ENCODE assay signal across 15 cellular contexts in the genomic region with DNA sequence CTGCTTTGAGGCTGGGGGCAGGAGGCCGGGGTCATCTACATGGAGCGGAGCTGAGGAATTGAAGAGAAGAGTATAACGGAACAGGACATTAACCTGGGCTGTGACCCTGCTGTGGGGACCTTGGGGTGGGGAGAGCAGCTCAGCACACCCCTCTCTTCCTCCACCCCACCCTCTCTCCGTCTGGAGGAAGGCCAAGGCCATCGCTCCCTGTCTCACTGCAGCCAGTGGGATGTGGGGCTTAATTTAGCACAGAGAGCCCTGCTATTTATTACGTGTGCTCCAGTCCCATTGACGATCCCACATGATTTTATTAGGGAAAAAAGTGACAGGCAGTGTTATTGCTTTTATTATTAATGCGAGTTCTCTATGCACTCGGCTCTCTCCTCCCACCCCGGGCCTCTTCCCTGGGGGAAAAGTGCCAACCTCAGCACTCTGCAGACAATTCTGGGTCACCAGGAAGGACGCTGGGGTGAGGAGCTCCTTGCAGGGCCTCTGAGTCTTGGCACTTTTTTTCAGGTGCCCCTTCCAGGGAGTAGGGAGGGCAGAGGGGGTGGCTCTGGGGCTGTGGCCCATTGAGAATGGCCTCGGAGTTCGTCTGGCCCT. TPM values are rescaled to one million over a fixed set of nuclear protein-coding genes. Genes with fewer than 3 reads are reported as not detected.
"Had no signal": no experiment of that assay in that cellular context is flagged by ENCODE, and none has a peak within 500 bp of the region (broad histone marks: within the 10 kb centered on the region; RNA-seq: fewer than 3 reads in every experiment).

No MANE protein-coding gene starts in this region.

- H3K4me1 ChIP-seq: colonic mucosa, lower lobe of right lung, psoas muscle had no signal

- ATAC-seq: activated CD4-positive, CD25-positive, alpha-beta regulatory T cell treated with anti-CD3 and anti-CD28 coated beads, Interleukin-2, amount 50 U/mL, for 24 hours; lower lobe of right lung; naive thymus-derived CD4-positive, alpha-beta T cell had no signal

- H3K27me3 ChIP-seq: ascending aorta, colonic mucosa had no signal

- H3K27me3 Mint-ChIP-seq: activated T-cell treated with anti-CD3 and anti-CD28 coated beads, Interleukin-2, amount 50 U/mL, for 24 hours had no signal

- H3K4me2 ChIP-seq: hepatocyte had no signal

- H3K9me3 Mint-ChIP-seq: activated naive CD8-positive, alpha-beta T cell treated with anti-CD3 and anti-CD28 coated beads, Interleukin-2, amount 10 ng/mL, durations not matched to agents 7 days and 5 days; activated T-cell treated with anti-CD3 and anti-CD28 coated beads, Interleukin-2, amount 50 U/mL, for 24 hours; naive thymus-derived CD4-positive, alpha-beta T cell; stimulated activated naive CD8-positive, alpha-beta T cell treated with anti-CD3 and anti-CD28 coated beads, Interleukin-15, Interleukin-2, amounts not matched to agents 100 ng/mL and 50 ng/mL, for 24 hours had no signal

- H3K36me3 ChIP-seq: ascending aorta, colonic mucosa, lower lobe of right lung had no signal

- H3K9me3 ChIP-seq: ascending aorta, colonic mucosa, lower lobe of right lung, psoas muscle had no signal

- H3K27ac Mint-ChIP-seq: activated CD8-positive, alpha-beta memory T cell treated with anti-CD3 and anti-CD28 coated beads, Interleukin-2, amount 10 ng/mL, durations not matched to agents 7 days and 5 days; activated naive CD8-positive, alpha-beta T cell treated with anti-CD3 and anti-CD28 coated beads, Interleukin-2, amount 10 ng/mL, durations not matched to agents 7 days and 5 days; activated T-cell treated with anti-CD3 and anti-CD28 coated beads, Interleukin-2, amount 50 U/mL, for 24 hours; naive thymus-derived CD4-positive, alpha-beta T cell; stimulated activated naive CD8-positive, alpha-beta T cell treated with anti-CD3 and anti-CD28 coated beads, Interleukin-15, Interleukin-2, amounts not matched to agents 100 ng/mL and 50 ng/mL, for 24 hours had no signal

- H3K27ac ChIP-seq: ascending aorta, colonic mucosa, hepatocyte, lower lobe of right lung, psoas muscle had no signal

- H3K4me1 Mint-ChIP-seq: activated CD8-positive, alpha-beta memory T cell treated with anti-CD3 and anti-CD28 coated beads, Interleukin-2, amount 10 ng/mL, durations not matched to agents 7 days and 5 days; activated naive CD8-positive, alpha-beta T cell treated with anti-CD3 and anti-CD28 coated beads, Interleukin-2, amount 10 ng/mL, durations not matched to agents 7 days and 5 days; naive thymus-derived CD4-positive, alpha-beta T cell had no signal

- H2AFZ ChIP-seq: hepatocyte had no signal

- H3K4me3 ChIP-seq: ascending aorta, colonic mucosa, hepatocyte, lower lobe of right lung, psoas muscle had no signal

- H3K36me3 Mint-ChIP-seq: activated CD8-positive, alpha-beta memory T cell treated with anti-CD3 and anti-CD28 coated beads, Interleukin-2, amount 10 ng/mL, durations not matched to agents 7 days and 5 days; activated naive CD8-positive, alpha-beta T cell treated with anti-CD3 and anti-CD28 coated beads, Interleukin-2, amount 10 ng/mL, durations not matched to agents 7 days and 5 days; naive thymus-derived CD4-positive, alpha-beta T cell had no signal

- H3K4me3 Mint-ChIP-seq: activated CD8-positive, alpha-beta memory T cell treated with anti-CD3 and anti-CD28 coated beads, Interleukin-2, amount 10 ng/mL, durations not matched to agents 7 days and 5 days; activated naive CD8-positive, alpha-beta T cell treated with anti-CD3 and anti-CD28 coated beads, Interleukin-2, amount 10 ng/mL, durations not matched to agents 7 days and 5 days; activated T-cell treated with anti-CD3 and anti-CD28 coated beads, Interleukin-2, amount 50 U/mL, for 24 hours; naive thymus-derived CD4-positive, alpha-beta T cell; stimulated activated naive CD8-positive, alpha-beta T cell treated with anti-CD3 and anti-CD28 coated beads, Interleukin-15, Interleukin-2, amounts not matched to agents 100 ng/mL and 50 ng/mL, for 24 hours had no signal

- DNase-seq: activated CD8-positive, alpha-beta memory T cell treated with anti-CD3 and anti-CD28 coated beads, Interleukin-2, amount 10 ng/mL, durations not matched to agents 7 days and 5 days; activated gamma-delta T cell treated with Interleukin-2 at 50 U/mL for 16 hours; activated naive CD8-positive, alpha-beta T cell treated with anti-CD3 and anti-CD28 coated beads, Interleukin-2, amount 10 ng/mL, durations not matched to agents 7 days and 5 days; activated T-cell treated with anti-CD3 and anti-CD28 coated beads, Interleukin-2, amount 50 U/mL, for 24 hours; colonic mucosa; lower lobe of right lung; naive thymus-derived CD4-positive, alpha-beta T cell; psoas muscle; stimulated activated CD4-positive, alpha-beta T cell treated with anti-CD3 and anti-CD28 coated beads, Interleukin-4, amount 100 ng/mL, for 1 hour; stimulated activated CD8-positive, alpha-beta memory T cell treated with anti-CD3 and anti-CD28 coated beads, Interleukin-4, amount 100 ng/mL, for 48 hours; SW 1271 had no signal

- H3K79me2 ChIP-seq: hepatocyte had no signal

RNA-seq across cellular contexts. Expression of a gene that starts 57.2 kb away (rescaled TPM):
- total RNA-seq: ascending aorta had no signal
